Comparison of ENCODE assay signal across 11 cellular contexts in the genomic region with DNA sequence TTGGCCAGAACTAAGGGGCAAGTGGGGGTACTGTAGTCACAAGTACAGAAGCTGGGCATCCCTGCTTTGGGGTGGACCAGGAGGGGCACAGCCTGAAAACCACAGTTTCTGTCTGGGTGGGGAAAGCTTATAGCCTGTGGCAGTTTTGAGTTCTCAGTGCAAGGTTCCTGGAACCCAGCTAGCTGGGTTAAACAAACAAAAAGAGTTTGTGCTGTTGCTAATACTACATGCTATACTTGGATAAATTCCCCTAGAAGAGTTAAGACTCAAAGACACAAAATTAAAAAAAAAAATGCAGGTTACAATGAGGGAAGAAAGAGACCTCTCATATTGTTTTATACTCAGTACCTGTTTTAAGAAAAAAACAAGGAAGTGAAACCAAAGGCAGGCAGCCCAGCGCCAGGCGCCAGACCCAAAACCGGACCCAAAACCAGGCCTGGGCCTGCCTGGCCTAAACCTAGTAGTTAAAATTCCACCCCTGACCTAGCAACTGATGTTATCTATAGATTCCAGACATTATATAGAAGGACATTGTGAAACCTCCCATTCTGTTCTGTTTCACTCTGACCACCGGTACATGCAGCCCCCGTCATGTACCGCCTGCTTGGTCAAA.
DNase-seq lines count a peak whose midpoint lies in the region; ATAC-seq and TF ChIP-seq lines count a peak whose summit lies in the region.
"Had no signal": no experiment of that assay in that cellular context is flagged by ENCODE, and none has a peak within 500 bp of the region (broad histone marks: within the 10 kb centered on the region; RNA-seq: fewer than 3 reads in every experiment).

No MANE protein-coding gene starts in this region.

- DNase-seq in NAMALWA (ENCODE audit: low spot score): peak; percentile 3
- no peak for DNase-seq in central memory CD4-positive, alpha-beta T cell
- DNase-seq in NCI-H345 (lab: John Stamatoyannopoulos, UW): no peak
- DNase-seq in NCI-H1105 treated with DMSO at 0.1 percent for 48 hours (lab: John Stamatoyannopoulos, UW): no peak
- no peak for DNase-seq in activated gamma-delta T cell treated with Interleukin-2 at 50 U/mL for 16 hours
- DNase-seq: C1 segment of cervical spinal cord, NCI-H1436 had no signal

- H3K79me2 ChIP-seq in DOHH2 (ENCODE audit: control insufficient read depth, low read length): no peaks in the 10 kb centered on the region

- no peak overlapping the region for H3K27ac ChIP-seq in DOHH2 (ENCODE audit: low read depth, low read length)

- no peaks in the 10 kb centered on the region for H3K9me2 ChIP-seq in DOHH2 (replicated peaks; ENCODE audit: control insufficient read depth, low read length)

- H4K20me1 ChIP-seq in DOHH2 (ENCODE audit: control insufficient read depth, insufficient read depth, low read depth, low read length): no peaks in the 10 kb centered on the region

- H3K4me1 ChIP-seq in DOHH2 (ENCODE audit: control insufficient read depth, low read length): peaks cover 9% of the 10 kb centered on the region

- peak; percentile 87 for ATAC-seq in GM19328 (IDR thresholded peaks at IDR 0.05; ENCODE audit: unreplicated experiment)
- peak; percentile 86 for ATAC-seq in HG02938 (IDR thresholded peaks at IDR 0.05; ENCODE audit: unreplicated experiment)
- ATAC-seq: GM23338 had no signal

- H3K4me3 ChIP-seq in DOHH2 (ENCODE audit: low read length): no peak overlapping the region
- H3K4me3 ChIP-seq: GM23338 had no signal

- no peaks in the 10 kb centered on the region for H3F3A ChIP-seq in DOHH2 (ENCODE audit: control insufficient read depth, insufficient read depth)

- H3K27me3 ChIP-seq in DOHH2 (ENCODE audit: control insufficient read depth, low read length): no peaks in the 10 kb centered on the region

- TF ChIP-seq CTCF in DOHH2 (IDR thresholded peaks at IDR 0.05; ENCODE audit: low read depth, low read length, poor library complexity, severe bottlenecking): no peak

- no peaks in the 10 kb centered on the region for H3K9me3 ChIP-seq in DOHH2 (ENCODE audit: control insufficient read depth, insufficient read depth, low read length)

- H3K36me3 ChIP-seq in DOHH2 (ENCODE audit: control insufficient read depth, low read length): no peaks in the 10 kb centered on the region

- peak overlapping the region; percentile 28; the same call in 1 of the 2 replicates for H3K4me2 ChIP-seq in DOHH2 (ENCODE audit: low read length)
- H3K4me2 ChIP-seq: GM23338 had no signal
